1 cellular context compared by ENCODE assay signal in genomic region chr7:132656846-132657776, GRCh38.
TF ChIP-seq lines count a peak whose summit lies in the region.

No MANE protein-coding gene starts in this region.

TF ChIP-seq in GM12878, 131 proteins besides CTCF, POLR2A, EP300 and RAD21 (continued from another document):
- TF ChIP-seq JUNB (IDR thresholded peaks at IDR 0.05), result peak; percentile 33; the same call in 1 of the 2 replicates
- TF ChIP-seq, protein P1, sequence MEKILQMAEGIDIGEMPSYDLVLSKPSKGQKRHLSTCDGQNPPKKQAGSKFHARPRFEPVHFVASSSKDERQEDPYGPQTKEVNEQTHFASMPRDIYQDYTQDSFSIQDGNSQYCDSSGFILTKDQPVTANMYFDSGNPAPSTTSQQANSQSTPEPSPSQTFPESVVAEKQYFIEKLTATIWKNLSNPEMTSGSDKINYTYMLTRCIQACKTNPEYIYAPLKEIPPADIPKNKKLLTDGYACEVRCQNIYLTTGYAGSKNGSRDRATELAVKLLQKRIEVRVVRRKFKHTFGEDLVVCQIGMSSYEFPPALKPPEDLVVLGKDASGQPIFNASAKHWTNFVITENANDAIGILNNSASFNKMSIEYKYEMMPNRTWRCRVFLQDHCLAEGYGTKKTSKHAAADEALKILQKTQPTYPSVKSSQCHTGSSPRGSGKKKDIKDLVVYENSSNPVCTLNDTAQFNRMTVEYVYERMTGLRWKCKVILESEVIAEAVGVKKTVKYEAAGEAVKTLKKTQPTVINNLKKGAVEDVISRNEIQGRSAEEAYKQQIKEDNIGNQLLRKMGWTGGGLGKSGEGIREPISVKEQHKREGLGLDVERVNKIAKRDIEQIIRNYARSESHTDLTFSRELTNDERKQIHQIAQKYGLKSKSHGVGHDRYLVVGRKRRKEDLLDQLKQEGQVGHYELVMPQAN (conservative IDR thresholded peaks at IDR 0.05), result no peak
TF ChIP-seq in GM12878: peak in this region for 7.
